Comparison of ENCODE assay signal across 8 cellular contexts in the genomic region with DNA sequence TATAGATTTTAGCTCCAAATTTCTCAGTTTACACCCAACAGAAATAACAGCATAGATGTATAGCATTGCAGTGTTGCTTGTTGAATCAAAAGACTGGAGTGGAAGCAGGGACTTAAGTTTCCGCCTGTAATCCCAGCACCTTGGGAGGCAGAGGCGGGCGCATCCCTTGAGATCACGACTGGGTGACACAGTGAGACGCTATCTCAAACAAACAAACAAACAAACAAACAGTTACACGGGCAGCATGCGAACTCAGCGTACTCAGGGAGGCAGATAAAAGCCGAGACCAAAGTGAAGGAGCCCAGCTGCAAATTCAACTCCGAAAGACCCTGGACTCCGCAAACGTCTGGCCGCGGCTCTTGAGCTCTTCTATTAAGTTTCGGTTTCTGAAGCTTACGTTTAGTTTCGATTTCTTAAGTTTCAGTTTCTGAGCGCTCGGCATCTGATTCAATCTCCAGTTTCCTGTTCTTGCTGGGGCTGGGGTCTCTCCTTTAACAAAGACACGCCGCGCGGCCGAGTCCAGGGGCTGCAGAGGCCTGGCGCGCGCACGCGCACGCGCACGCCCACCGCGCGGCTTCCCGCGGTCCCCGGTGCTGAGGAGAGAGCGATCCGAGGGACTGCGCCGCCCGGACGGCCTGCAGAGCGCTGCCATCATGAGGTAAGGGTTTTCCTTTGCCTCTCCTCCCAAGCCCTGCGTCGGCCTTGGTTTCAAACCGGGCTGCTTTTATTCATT. TPM values are rescaled to one million over a fixed set of nuclear protein-coding genes. Genes with fewer than 3 reads are reported as not detected.
DNase-seq lines count a peak whose midpoint lies in the region; ATAC-seq and TF ChIP-seq lines count a peak whose summit lies in the region.

A gene with protein sequence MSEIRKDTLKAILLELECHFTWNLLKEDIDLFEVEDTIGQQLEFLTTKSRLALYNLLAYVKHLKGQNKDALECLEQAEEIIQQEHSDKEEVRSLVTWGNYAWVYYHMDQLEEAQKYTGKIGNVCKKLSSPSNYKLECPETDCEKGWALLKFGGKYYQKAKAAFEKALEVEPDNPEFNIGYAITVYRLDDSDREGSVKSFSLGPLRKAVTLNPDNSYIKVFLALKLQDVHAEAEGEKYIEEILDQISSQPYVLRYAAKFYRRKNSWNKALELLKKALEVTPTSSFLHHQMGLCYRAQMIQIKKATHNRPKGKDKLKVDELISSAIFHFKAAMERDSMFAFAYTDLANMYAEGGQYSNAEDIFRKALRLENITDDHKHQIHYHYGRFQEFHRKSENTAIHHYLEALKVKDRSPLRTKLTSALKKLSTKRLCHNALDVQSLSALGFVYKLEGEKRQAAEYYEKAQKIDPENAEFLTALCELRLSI (plus strand): TSS at position 423 of the 733 bp plus-strand sequence. CDS start 231 bp downstream, at position 654.

- peak; percentile 75 for ATAC-seq in GM18870 (IDR thresholded peaks at IDR 0.05; ENCODE audit: unreplicated experiment)
- peak; percentile 72 for ATAC-seq in HG03103 (IDR thresholded peaks at IDR 0.05; ENCODE audit: low read depth, unreplicated experiment)

- peaks cover 8 to 12% of the 10 kb centered on the region in 2 donors for H3K36me3 ChIP-seq in duodenal mucosa (ENCODE audit: control insufficient read depth in 1 of 2, insufficient read depth in 2 of 2, low read length in 2 of 2)
- peaks cover 0 to 7% (median 0%) of the 10 kb centered on the region in 4 donors for H3K36me3 ChIP-seq in liver (ENCODE audit: control insufficient read depth in 4 of 4, insufficient read depth in 3 of 4, low read depth in 1 of 4, low read length in 3 of 4)

- under 1% methylated on average over 48 of the region's 48 CpGs for WGBS in liver

- H3K27ac ChIP-seq in AG04450 (ENCODE audit: low read depth, low read length) (peak within 1 kb of the TSS; percentile 85), duodenal mucosa (ENCODE audit: low read depth, low read length) (peak within 1 kb of the TSS; percentile 91), liver (ENCODE audit: low read depth in 1 of 2, low read length in 2 of 2) (peak within 1 kb of the TSS; percentile 98)

- POLR2A ChIA-PET in AG04450 (lab: Yijun Ruan, JAX), result interaction anchor here (1.0 to 1.3 kb wide), 3 partner anchors 21 to 86 kb away, joined by 3 to 6 read pairs (median 3); partner anchors contain the start of gene IFIT3

- peaks cover 17 to 21% of the 10 kb centered on the region in 2 donors for H3K4me1 ChIP-seq in duodenal mucosa (ENCODE audit: control insufficient read depth in 1 of 2, insufficient read depth in 2 of 2, low read length in 2 of 2)
- H3K4me1 ChIP-seq in liver (ENCODE audit: control insufficient read depth in 4 of 4, insufficient read depth in 4 of 4, low read length in 3 of 4), result peaks cover 8 to 24% (median 13%) of the 10 kb centered on the region in 4 donors

- peaks cover 3% of the 10 kb centered on the region for H3K9me3 ChIP-seq in AG04450 (ENCODE audit: control insufficient read depth, insufficient read depth, low read length)
- no peaks in the 10 kb centered on the region for H3K9me3 ChIP-seq in duodenal mucosa (ENCODE audit: control insufficient read depth in 1 of 2, low read length in 2 of 2)
- H3K9me3 ChIP-seq in liver (ENCODE audit: control insufficient read depth in 4 of 4, low read length in 3 of 4), result no peaks in the 10 kb centered on the region

- H3K4me3 ChIP-seq in AG04450 (ENCODE audit: low read depth, low read length), result peak within 1 kb of the TSS; percentile 76
- peak within 1 kb of the TSS; percentile 86 to 92 for H3K4me3 ChIP-seq in duodenal mucosa (ENCODE audit: low read depth in 1 of 2, low read length in 2 of 2)
- H3K4me3 ChIP-seq in liver (ENCODE audit: low read depth in 1 of 3, low read length in 3 of 3), result peak within 1 kb of the TSS; percentile 78 to 88 (median 83)

- TF ChIP-seq RAD21 in liver (IDR thresholded peaks at IDR 0.05), result peak in 1 of 2 donors; percentile 29

- CTCF ChIA-PET in AG04450 (lab: Charles Lee), result interaction anchor here (0.5 to 2.0 kb wide), 5 partner anchors 22 to 197 kb away, joined by 3 to 7 read pairs (median 4); partner anchors contain the start of gene IFIT1

- TF ChIP-seq CTCF in AG04450 (IDR thresholded peaks at IDR 0.05; ENCODE audit: low read depth, low read length), result no peak
- TF ChIP-seq CTCF in liver (IDR thresholded peaks at IDR 0.05; ENCODE audit: low read depth, low read length, missing input control), result no peak

- DNase-seq in AG04450 (ENCODE audit: low read depth, low spot score) (no peak), NCI-H524 treated with DMSO at 0.1 percent for 48 hours (lab: John Stamatoyannopoulos, UW) (peak; percentile 0)
- DNase-seq in activated CD4-positive, alpha-beta T cell treated with anti-CD3 and anti-CD28 coated beads, Interleukin-2, amount 50 U/mL, for 48 hours, result peak; percentile 55 to 61
- peak; percentile 59 for DNase-seq in stimulated activated CD4-positive, alpha-beta T cell treated with anti-CD3 and anti-CD28 coated beads, Interleukin-4, amount 100 ng/mL, for 1 hour

- no peaks in the 10 kb centered on the region for H3K27me3 ChIP-seq in AG04450 (ENCODE audit: control insufficient read depth, insufficient read depth, low read length)
- H3K27me3 ChIP-seq in duodenal mucosa (ENCODE audit: control insufficient read depth in 1 of 2, insufficient read depth in 2 of 2, low read length in 2 of 2), result no peaks in the 10 kb centered on the region
- no peaks in the 10 kb centered on the region for H3K27me3 ChIP-seq in liver (ENCODE audit: control insufficient read depth in 4 of 4, insufficient read depth in 4 of 4, low read length in 3 of 4)

- H3K9ac ChIP-seq in duodenal mucosa (ENCODE audit: low read depth in 1 of 2, low read length in 2 of 2) (peak within 1 kb of the TSS; percentile 82 to 92), liver (ENCODE audit: low read depth in 1 of 2, low read length in 2 of 2) (peak within 1 kb of the TSS; percentile 96)

TF ChIP-seq in liver, 16 proteins besides CTCF, POLR2A, EP300 and RAD21:
- TF ChIP-seq HNF4G (IDR thresholded peaks at IDR 0.05) (no peak), YY1 (IDR thresholded peaks at IDR 0.05) (peak; percentile 3)

RNA-seq across cellular contexts. Expression of the gene that starts here (rescaled TPM):
- polyA plus RNA-seq in AG04450 (2011; rRNA removed), result 11.2 and 14.9 TPM in 2 replicates
- polyA minus RNA-seq in AG04450 (2011; rRNA and poly(A)+ RNA removed), result 7.9 and 12.5 TPM in 2 replicates
- total RNA-seq in liver, result 10 to 100 TPM in 1 of 2 donors, 1 to 10 TPM in 1; 5.0 to 10.7 TPM
- polyA plus RNA-seq in liver, result 1 to 10 TPM; 6.2 to 7.3 TPM
